ENCODE assay signal across 9 cellular contexts in the genomic region with DNA sequence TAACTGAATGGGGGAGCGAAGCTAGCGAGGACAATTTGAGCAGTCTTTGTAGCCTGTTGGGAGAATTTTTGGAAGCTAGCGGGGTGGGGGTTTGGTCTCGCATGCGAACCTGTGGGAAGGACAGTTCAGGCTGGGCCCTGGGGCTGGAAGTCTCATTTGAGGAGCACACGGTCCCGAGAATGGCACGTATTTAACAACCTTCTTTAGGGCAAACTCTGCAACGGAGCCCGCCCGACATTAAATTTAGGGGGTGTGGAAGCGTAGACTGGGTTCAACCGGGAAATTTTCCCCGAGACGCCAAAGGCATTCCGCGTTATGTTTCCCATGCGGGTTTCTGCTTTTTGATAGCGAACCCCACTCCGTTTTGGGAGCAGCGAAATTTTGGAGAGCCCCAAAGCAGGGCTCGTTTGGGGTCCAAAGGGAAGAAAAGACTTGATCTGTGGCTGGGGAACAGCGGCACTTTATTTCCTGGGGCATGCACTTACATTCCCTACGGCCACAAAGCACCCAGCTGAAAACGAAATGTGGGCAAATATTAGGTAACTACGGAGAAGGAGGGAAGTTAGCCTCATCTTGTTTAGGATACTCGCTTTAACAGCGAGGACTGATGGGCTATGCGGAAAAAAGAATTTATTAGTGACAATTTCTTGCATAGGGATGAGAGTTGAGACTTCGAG. TPM values are rescaled to one million over a fixed set of nuclear protein-coding genes. Genes with fewer than 3 reads are reported as not detected.
DNase-seq lines count a peak whose midpoint lies in the region; ATAC-seq and TF ChIP-seq lines count a peak whose summit lies in the region.
"Had no signal": no experiment of that assay in that cellular context is flagged by ENCODE, and none has a peak within 500 bp of the region (broad histone marks: within the 10 kb centered on the region; RNA-seq: fewer than 3 reads in every experiment).

No MANE protein-coding gene starts in this region.

- in situ Hi-C loops in gastrocnemius medialis (cut with MboI; ENCODE audit: low sequenced_read_pairs in 4 of 4) = loop anchor here in 2 of 4 donors (25.0 kb wide), 2 partner anchors 88 to 637 kb away; no protein-coding TSS in a partner anchor

- H3K4me1 Mint-ChIP-seq in naive thymus-derived CD8-positive, alpha-beta T cell = peaks cover 2 to 24% (median 18%) of the 10 kb centered on the region in 4 donors

- peaks cover 98% of the 10 kb centered on the region for H3K27me3 ChIP-seq in HUES6 (ENCODE audit: control insufficient read depth, insufficient read depth, low read length)
- H3K27me3 ChIP-seq in body of pancreas = peaks cover 0 to 38% of the 10 kb centered on the region in 2 donors
- H3K27me3 ChIP-seq in iPS-18a (ENCODE audit: control insufficient read depth, insufficient read depth, low read length) = peaks cover 98% of the 10 kb centered on the region
- no peaks in the 10 kb centered on the region for H3K27me3 ChIP-seq in gastrocnemius medialis

- H3K9me3 Mint-ChIP-seq in naive thymus-derived CD8-positive, alpha-beta T cell = no peaks in the 10 kb centered on the region

- TF ChIP-seq CTCF in body of pancreas (IDR thresholded peaks at IDR 0.05) (no peak), gastrocnemius medialis (IDR thresholded peaks at IDR 0.05 in 4 of 5, conservative IDR thresholded peaks at IDR 0.05 in 1 of 5) (no peak)

- DNase-seq in body of pancreas (no peak), gastrocnemius medialis (no peak), ecto neural progenitor cell (ENCODE audit: low spot score) (no peak), AG08395 (ENCODE audit: low spot score) (no peak)
- DNase-seq in naive thymus-derived CD8-positive, alpha-beta T cell = no peak
- DNase-seq: EL had no signal

- no peaks in the 10 kb centered on the region for H3K36me3 ChIP-seq in HUES6 (ENCODE audit: control insufficient read depth, insufficient read depth, low read length)
- H3K36me3 ChIP-seq in body of pancreas (replicated peaks in 1 of 2; ENCODE audit: insufficient read depth in 1 of 2, low read depth in 2 of 2) = no peaks in the 10 kb centered on the region
- H3K36me3 ChIP-seq in iPS-18a (ENCODE audit: control insufficient read depth, low read depth, low read length) = no peaks in the 10 kb centered on the region
- no peaks in the 10 kb centered on the region for H3K36me3 ChIP-seq in gastrocnemius medialis

- WGBS in body of pancreas, 2 donors = 11 to 12% methylated on average over 30 of the region's 30 CpGs

- intact Hi-C loops in body of pancreas (cut with DNase I) = no loop called here
- intact Hi-C loops in gastrocnemius medialis (cut with DNase I; ENCODE audit: low total_unique reads) = loop anchor here (2.0 to 5.0 kb wide), 2 partner anchors 37 to 318 kb away; a partner anchor contains a TSS

- peak overlapping the region; percentile 30 for H3K9ac ChIP-seq in HUES6 (ENCODE audit: low read length)
- peak overlapping the region; percentile 18 for H3K9ac ChIP-seq in iPS-18a (ENCODE audit: low read length)

- peaks cover 38% of the 10 kb centered on the region for H3K4me1 ChIP-seq in HUES6 (ENCODE audit: control insufficient read depth, insufficient read depth, low read length)
- H3K4me1 ChIP-seq in body of pancreas = peaks cover 44% of the 10 kb centered on the region
- peaks cover 47% of the 10 kb centered on the region for H3K4me1 ChIP-seq in iPS-18a (ENCODE audit: control insufficient read depth, low read depth, low read length)
- peaks cover 24 to 35% of the 10 kb centered on the region in 2 donors for H3K4me1 ChIP-seq in gastrocnemius medialis

- peaks cover 0 to 71% (median 48%) of the 10 kb centered on the region in 5 donors for H3K27me3 Mint-ChIP-seq in naive thymus-derived CD8-positive, alpha-beta T cell

- POLR2A ChIA-PET in naive thymus-derived CD8-positive, alpha-beta T cell (lab: Charles Lee) = no interaction called here

- peak overlapping the region in 1 of 10 donors; percentile 7 for H3K4me3 Mint-ChIP-seq in naive thymus-derived CD8-positive, alpha-beta T cell

- no peaks in the 10 kb centered on the region for H3K9me3 ChIP-seq in HUES6 (ENCODE audit: control insufficient read depth, insufficient read depth, low read depth, low read length)
- H3K9me3 ChIP-seq in body of pancreas = no peaks in the 10 kb centered on the region
- H3K9me3 ChIP-seq in iPS-18a (ENCODE audit: control insufficient read depth, low read depth, low read length) = no peaks in the 10 kb centered on the region
- no peaks in the 10 kb centered on the region for H3K9me3 ChIP-seq in gastrocnemius medialis

- H3K4me3 ChIP-seq in HUES6 (ENCODE audit: low read depth, low read length) = peak overlapping the region; percentile 82
- peak overlapping the region; percentile 8 to 39 for H3K4me3 ChIP-seq in body of pancreas
- H3K4me3 ChIP-seq in iPS-18a (ENCODE audit: low read length) = peak overlapping the region; percentile 71
- peak overlapping the region; percentile 65 to 78 (median 70) for H3K4me3 ChIP-seq in gastrocnemius medialis

- H3K27ac ChIP-seq in HUES6 (ENCODE audit: low read depth, low read length) = no peak overlapping the region
- peak overlapping the region in 3 of 4 donors; percentile 7 to 20 (median 12) for H3K27ac ChIP-seq in body of pancreas
- no peak overlapping the region for H3K27ac ChIP-seq in iPS-18a (ENCODE audit: low read length)
- H3K27ac ChIP-seq in gastrocnemius medialis = peak overlapping the region; percentile 84 to 90 (median 87)

- TF ChIP-seq POLR2A in body of pancreas (IDR thresholded peaks at IDR 0.05) (no peak), gastrocnemius medialis (IDR thresholded peaks at IDR 0.05) (no peak)

- H3K27ac Mint-ChIP-seq in naive thymus-derived CD8-positive, alpha-beta T cell = no peak overlapping the region

- H3K36me3 Mint-ChIP-seq in naive thymus-derived CD8-positive, alpha-beta T cell = no peaks in the 10 kb centered on the region

- ATAC-seq in body of pancreas (no peak), gastrocnemius medialis (no peak), HG02798 (IDR thresholded peaks at IDR 0.05; ENCODE audit: poor library complexity, unreplicated experiment) (no peak)
- no peak for ATAC-seq in naive thymus-derived CD8-positive, alpha-beta T cell

RNA-seq across cellular contexts. Expression of a gene that starts 35.3 kb away (rescaled TPM):
- total RNA-seq in body of pancreas (10 to 100 TPM; 47.0 to 65.9 TPM), gastrocnemius medialis (10 to 100 TPM; 24.0 to 40.9 (median 30.6) TPM)
- total RNA-seq in naive thymus-derived CD8-positive, alpha-beta T cell = not detected
- under 1 TPM in 1 of 3 donors, not detected in 2; 0.22 TPM for polyA plus RNA-seq in naive thymus-derived CD8-positive, alpha-beta T cell

Comparison
In these comparisons a context has a peak if more than half of its experiments do, and no peak if none do; other contexts are left out.
1. H3K27ac ChIP-seq: peak in body of pancreas (3 of 4) and gastrocnemius medialis (4 of 4); none in HUES6 (single experiment) and iPS-18a (single experiment).
2. H3K4me3 ChIP-seq: peak in every context shown above with its lines; median percentile 82 in HUES6; 71 in iPS-18a; 70 in gastrocnemius medialis; 24 in body of pancreas.
3. RNA of a gene that starts 35.3 kb away (total RNA-seq): 47.0 to 65.9 TPM in body of pancreas and 24.0 to 40.9 TPM in gastrocnemius medialis; not detected in naive thymus-derived CD8-positive, alpha-beta T cell; every median in the first group is over 10 times any median in the second.